ENCODE assay signal across 20 cellular contexts in the genomic region with DNA sequence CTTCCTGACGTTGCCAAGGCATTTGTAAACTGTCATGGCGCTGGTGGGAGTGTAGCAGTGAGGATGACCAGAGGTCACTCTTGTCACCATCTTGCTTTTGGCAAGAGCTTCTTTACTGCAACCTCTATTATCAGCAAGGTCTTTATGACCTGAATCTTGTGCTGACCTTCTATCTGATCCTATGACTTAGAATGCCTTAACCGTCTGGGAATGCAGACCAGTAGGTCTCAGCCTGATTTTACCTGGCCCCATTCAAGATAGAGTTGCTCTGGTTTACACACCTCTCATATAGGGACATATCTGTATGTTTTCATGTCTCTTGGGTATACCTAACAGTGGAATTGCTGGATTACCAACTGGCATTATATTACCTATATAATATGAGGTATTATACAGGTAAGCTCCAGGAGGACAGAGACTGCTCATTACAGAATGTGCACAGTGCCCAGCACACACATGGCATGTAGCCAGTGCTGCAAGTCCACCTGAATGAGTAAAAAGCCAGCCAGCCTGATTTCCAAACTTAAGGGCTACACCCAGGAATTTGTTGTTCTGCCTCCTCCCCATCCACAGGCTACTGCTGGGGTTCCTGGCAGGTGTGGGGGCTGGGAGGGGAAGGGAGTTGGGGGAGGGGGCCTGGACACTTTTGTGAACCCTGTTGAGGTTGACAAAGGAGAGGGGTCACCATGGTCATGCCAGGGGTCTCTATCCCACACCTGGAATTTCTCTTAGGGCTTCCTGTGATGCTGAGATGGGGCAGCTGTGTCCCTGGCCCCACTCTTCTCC. TPM values are rescaled to one million over a fixed set of nuclear protein-coding genes. Genes with fewer than 3 reads are reported as not detected.
"Had no signal": no experiment of that assay in that cellular context is flagged by ENCODE, and none has a peak within 500 bp of the region (broad histone marks: within the 10 kb centered on the region; RNA-seq: fewer than 3 reads in every experiment).

No MANE protein-coding gene starts in this region.

- H3K4me3 ChIP-seq: heart right ventricle, left ventricle myocardium inferior, lower lobe of right lung, smooth muscle cell, upper lobe of left lung, uterus had no signal

- H3K9me3 ChIP-seq: heart right ventricle, left ventricle myocardium inferior, lower lobe of right lung, upper lobe of left lung, uterus had no signal

- ATAC-seq: heart right ventricle; lower lobe of right lung; naive thymus-derived CD4-positive, alpha-beta T cell had no signal

- H3K27ac ChIP-seq: heart right ventricle, left ventricle myocardium inferior, lower lobe of right lung, upper lobe of left lung, uterus had no signal

- H3K4me1 ChIP-seq: uterus had no signal

- H3K9me3 Mint-ChIP-seq: endodermal cell, memory B cell, nephron progenitor cell had no signal

- H3K27ac Mint-ChIP-seq: endodermal cell; memory B cell; naive thymus-derived CD4-positive, alpha-beta T cell; nephron progenitor cell had no signal

- H3K36me3 Mint-ChIP-seq: memory B cell; naive thymus-derived CD4-positive, alpha-beta T cell had no signal

- H3K4me3 Mint-ChIP-seq: endodermal cell; memory B cell; naive thymus-derived CD4-positive, alpha-beta T cell; nephron progenitor cell had no signal

- H3K4me2 ChIP-seq: smooth muscle cell had no signal

- H3K36me3 ChIP-seq: heart right ventricle, left ventricle myocardium inferior, lower lobe of right lung, upper lobe of left lung, uterus had no signal

- DNase-seq: cerebellar nuclear complex; dermis blood vessel endothelial cell; effector CD4-positive, alpha-beta T cell; endodermal cell; erythroblast; heart right ventricle; hypothalamus; left ventricle myocardium inferior; lower lobe of right lung; naive thymus-derived CD4-positive, alpha-beta T cell; nephron progenitor cell; posterior cingulate gyrus; stimulated activated CD4-positive, alpha-beta T cell treated with anti-CD3 and anti-CD28 coated beads, Interleukin-2, amount 100 ng/mL, for 48 hours; stimulated activated naive CD4-positive, alpha-beta T cell treated with Interleukin-2 at 50 U/mL for 16 hours; upper lobe of left lung; uterus had no signal

RNA-seq across cellular contexts. Expression of a gene that starts 41.8 kb away (rescaled TPM):
- total RNA-seq: mononuclear cell; naive thymus-derived CD4-positive, alpha-beta T cell; pulmonary artery endothelial cell; smooth muscle cell had no signal
- polyA plus RNA-seq: naive thymus-derived CD4-positive, alpha-beta T cell had no signal
